Comparison of ENCODE assay signal across 20 cellular contexts in genomic region chr20:24577271-24577909, GRCh38.
"Had no signal": no experiment of that assay in that cellular context is flagged by ENCODE, and none has a peak within 500 bp of the region (broad histone marks: within the 10 kb centered on the region; RNA-seq: fewer than 3 reads in every experiment).

No MANE protein-coding gene starts in this region.

- H3K27ac ChIP-seq: body of pancreas, colonic mucosa, spleen, stomach, testis, upper lobe of left lung had no signal

- H3K9me3 Mint-ChIP-seq: activated CD4-positive, alpha-beta T cell treated with anti-CD3 and anti-CD28 coated beads, Interleukin-2, amount 10 ng/mL, durations not matched to agents 7 days and 5 days; natural killer cell had no signal

- H3K36me3 ChIP-seq: colonic mucosa, spleen, stomach, upper lobe of left lung had no signal

- H3K36me3 Mint-ChIP-seq: activated naive CD8-positive, alpha-beta T cell; natural killer cell had no signal

- H3K4me1 ChIP-seq: body of pancreas, colonic mucosa, spleen, stomach, testis, upper lobe of left lung had no signal

- H3K27me3 Mint-ChIP-seq: activated CD4-positive, alpha-beta T cell treated with anti-CD3 and anti-CD28 coated beads, Interleukin-2, amount 10 ng/mL, durations not matched to agents 7 days and 5 days; activated naive CD8-positive, alpha-beta T cell had no signal

- DNase-seq: activated CD4-positive, alpha-beta T cell treated with anti-CD3 and anti-CD28 coated beads, Interleukin-2, amount 10 ng/mL, durations not matched to agents 7 days and 5 days; activated CD8-positive, alpha-beta memory T cell treated with anti-CD3 and anti-CD28 coated beads, Interleukin-2, amount 50 U/mL, for 48 hours; activated gamma-delta T cell treated with Interleukin-2 at 50 U/mL for 16 hours; amniotic stem cell; body of pancreas; central memory CD4-positive, alpha-beta T cell; colonic mucosa; hypothalamus; left ventricle myocardium superior; natural killer cell; posterior cingulate gyrus; right cardiac atrium; spleen; stomach; T-helper 2 cell; testis; upper lobe of left lung had no signal

- H3K9me3 ChIP-seq: body of pancreas, colonic mucosa, spleen, stomach, testis, upper lobe of left lung had no signal

- H3K27me3 ChIP-seq: body of pancreas, colonic mucosa, spleen, stomach, testis, upper lobe of left lung had no signal

- H3K27ac Mint-ChIP-seq: activated CD4-positive, alpha-beta T cell treated with anti-CD3 and anti-CD28 coated beads, Interleukin-2, amount 10 ng/mL, durations not matched to agents 7 days and 5 days; activated naive CD8-positive, alpha-beta T cell; memory B cell; natural killer cell had no signal

- H3K4me1 Mint-ChIP-seq: activated CD4-positive, alpha-beta T cell treated with anti-CD3 and anti-CD28 coated beads, Interleukin-2, amount 10 ng/mL, durations not matched to agents 7 days and 5 days; natural killer cell had no signal

- ATAC-seq: body of pancreas, esophagus mucosa, left ventricle myocardium superior, natural killer cell, right cardiac atrium had no signal

- H3K4me3 Mint-ChIP-seq: activated CD4-positive, alpha-beta T cell treated with anti-CD3 and anti-CD28 coated beads, Interleukin-2, amount 10 ng/mL, durations not matched to agents 7 days and 5 days; activated naive CD8-positive, alpha-beta T cell; memory B cell; natural killer cell had no signal

- H3K4me3 ChIP-seq: body of pancreas, colonic mucosa, spleen, stomach, testis, upper lobe of left lung had no signal
